19 cellular contexts compared by ENCODE assay signal in the genomic region with DNA sequence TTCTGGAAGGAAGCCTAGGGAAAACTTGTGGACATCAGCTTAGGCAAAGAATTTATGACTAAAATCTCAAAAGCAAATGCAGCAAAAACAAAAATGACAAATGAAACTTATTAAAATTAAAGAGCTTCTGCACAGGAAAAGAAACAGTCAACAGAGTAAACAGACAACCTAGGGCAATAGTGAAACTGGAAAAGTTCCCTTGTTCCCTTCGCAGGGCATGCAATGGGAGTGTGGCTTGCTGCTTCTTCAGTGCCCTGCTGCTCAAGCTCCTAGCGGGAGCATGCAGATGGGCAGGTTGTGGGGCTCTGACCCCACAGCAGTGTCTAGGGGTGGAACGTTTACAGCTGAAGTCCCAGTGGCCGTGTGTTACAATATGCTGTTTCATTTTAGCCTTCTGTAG.
"Had no signal": no experiment of that assay in that cellular context is flagged by ENCODE, and none has a peak within 500 bp of the region (broad histone marks: within the 10 kb centered on the region; RNA-seq: fewer than 3 reads in every experiment).

No MANE protein-coding gene starts in this region.

- H3K36me3 ChIP-seq: cardiac muscle cell, gastroesophageal sphincter, vagina had no signal

- H3K79me2 ChIP-seq: parathyroid adenoma had no signal

- H3K27ac ChIP-seq: body of pancreas, cardiac muscle cell, epithelial cell of prostate, gastroesophageal sphincter, parathyroid adenoma, vagina had no signal

- H3K9ac ChIP-seq: parathyroid adenoma had no signal

- H3K4me3 ChIP-seq: body of pancreas, cardiac muscle cell, gastroesophageal sphincter, vagina had no signal

- H2AFZ ChIP-seq: parathyroid adenoma had no signal

- H3K27me3 ChIP-seq: body of pancreas, cardiac muscle cell, gastroesophageal sphincter, vagina had no signal

- H3K4me1 ChIP-seq: body of pancreas, gastroesophageal sphincter, parathyroid adenoma, vagina had no signal

- H3K9me3 ChIP-seq: body of pancreas, gastroesophageal sphincter, vagina had no signal

- ATAC-seq: body of pancreas, gastroesophageal sphincter, right cardiac atrium had no signal

- DNase-seq: activated CD4-positive, alpha-beta memory T cell treated with anti-CD3 and anti-CD28 coated beads for 36 hours; activated CD4-positive, alpha-beta T cell treated with anti-CD3 and anti-CD28 coated beads for 4 hours; activated CD4-positive, CD25-positive, alpha-beta regulatory T cell; activated naive CD4-positive, alpha-beta T cell treated with Interleukin-2 at 50 U/mL for 16 hours; activated T-cell treated with anti-CD3 and anti-CD28 coated beads, Interleukin-2, amount 50 U/mL, for 48 hours; body of pancreas; cortex of kidney; head of caudate nucleus; hypothalamus; right cardiac atrium; stimulated activated CD4-positive, alpha-beta T cell treated with anti-CD3 and anti-CD28 coated beads, Interleukin-12 subunit alpha, Interleukin-12 subunit beta, amount 100 ng/mL, for 4 hours; stimulated activated CD4-positive, alpha-beta T cell treated with anti-CD3 and anti-CD28 coated beads, Interleukin-4, amount 100 ng/mL, for 4 hours; T1000; trophoblast cell had no signal
